In genomic region chr1:50603274-50604271, GRCh38 we compare ENCODE assay signal across 11 cellular contexts.
DNase-seq lines count a peak whose midpoint lies in the region; ATAC-seq and TF ChIP-seq lines count a peak whose summit lies in the region.
"Had no signal": no experiment of that assay in that cellular context is flagged by ENCODE, and none has a peak within 500 bp of the region (broad histone marks: within the 10 kb centered on the region; RNA-seq: fewer than 3 reads in every experiment).

No MANE protein-coding gene starts in this region.

- peak overlapping the region; percentile 31 for H3K4me3 Mint-ChIP-seq in MCF 10A (ENCODE audit: unreplicated experiment)
- H3K4me3 Mint-ChIP-seq in stimulated activated naive B cell treated with anti-CD40 and anti-IgM and Interleukin-4, amounts not matched to agents 10 μg/mL and 1 μg/mL and 100 μg/mL, for 72 hours, result no peak overlapping the region

- H3K27me3 Mint-ChIP-seq in MCF 10A (ENCODE audit: insufficient read depth, unreplicated experiment), result no peaks in the 10 kb centered on the region
- H3K27me3 Mint-ChIP-seq in stimulated activated naive B cell treated with anti-CD40 and anti-IgM and Interleukin-4, amounts not matched to agents 10 μg/mL and 1 μg/mL and 100 μg/mL, for 72 hours, result no peaks in the 10 kb centered on the region

- intact Hi-C loops in MCF 10A (cut with micrococcal nuclease), result no loop called here

- BruUV-seq in MCF 10A (replicated peaks; lab: Mats Ljungman, UMichigan), result TSS peak; percentile 90

- DNase-seq in NB4 (ENCODE audit: low read depth) (peak; percentile 52), MCF 10A (ENCODE audit: unreplicated experiment) (peak; percentile 82), skeletal muscle cell (ENCODE audit: low read depth) (peak; percentile 9), retina (no peak), AML-193 (lab: John Stamatoyannopoulos, UW) (no peak), MV-4-11 (lab: John Stamatoyannopoulos, UW) (no peak)
- no peak for DNase-seq in stimulated activated naive B cell treated with anti-CD40 and anti-IgM and Interleukin-4, amounts not matched to agents 10 μg/mL and 1 μg/mL and 100 μg/mL, for 72 hours
- DNase-seq: right cardiac atrium, SHP77 had no signal

- peak; percentile 50 for ATAC-seq in GM18502 (IDR thresholded peaks at IDR 0.05; ENCODE audit: poor library complexity, unreplicated experiment)
- no peak for ATAC-seq in stimulated activated naive B cell treated with anti-CD40 and anti-IgM and Interleukin-4, amounts not matched to agents 10 μg/mL and 1 μg/mL and 100 μg/mL, for 72 hours (replicated peaks)
- ATAC-seq: right cardiac atrium had no signal

- peak overlapping the region; percentile 93 for H3K27ac Mint-ChIP-seq in MCF 10A (ENCODE audit: low read depth, unreplicated experiment)
- H3K27ac Mint-ChIP-seq in stimulated activated naive B cell treated with anti-CD40 and anti-IgM and Interleukin-4, amounts not matched to agents 10 μg/mL and 1 μg/mL and 100 μg/mL, for 72 hours, result no peak overlapping the region

- POLR2A ChIA-PET in MCF 10A (lab: Yijun Ruan, JAX), result interaction anchor here (0.6 to 3.3 kb wide), 16 partner anchors 10 to 232 kb away, joined by 3 to 14 read pairs (median 3); no protein-coding TSS in a partner anchor

- H3K4me3 ChIP-seq in NB4 (ENCODE audit: low read depth, low read length) (no peak overlapping the region), skeletal muscle cell (ENCODE audit: low read depth, low read length) (no peak overlapping the region)
- H3K4me3 ChIP-seq: vagina had no signal

- CTCF ChIA-PET in MCF 10A (lab: Yijun Ruan, JAX), result interaction anchor here (0.6 to 6.1 kb wide), 16 partner anchors 9 to 1686 kb away, joined by 3 to 48 read pairs (median 4); no protein-coding TSS in a partner anchor

- H3K36me3 Mint-ChIP-seq in MCF 10A (ENCODE audit: insufficient read depth, unreplicated experiment), result peaks cover 5% of the 10 kb centered on the region
- H3K36me3 Mint-ChIP-seq in stimulated activated naive B cell treated with anti-CD40 and anti-IgM and Interleukin-4, amounts not matched to agents 10 μg/mL and 1 μg/mL and 100 μg/mL, for 72 hours, result peaks cover 0 to 3% of the 10 kb centered on the region in 2 donors

- no peak for TF ChIP-seq CTCF in NB4 (IDR thresholded peaks at IDR 0.05; ENCODE audit: low read depth, low read length)
- no peak for TF ChIP-seq CTCF in MCF 10A (IDR thresholded peaks at IDR 0.05; ENCODE audit: unreplicated experiment)

- no peaks in the 10 kb centered on the region for H3K9me3 Mint-ChIP-seq in MCF 10A (ENCODE audit: unreplicated experiment)
- H3K9me3 Mint-ChIP-seq in stimulated activated naive B cell treated with anti-CD40 and anti-IgM and Interleukin-4, amounts not matched to agents 10 μg/mL and 1 μg/mL and 100 μg/mL, for 72 hours, result no peaks in the 10 kb centered on the region

- no peak for TF ChIP-seq POLR2A in NB4 (IDR thresholded peaks at IDR 0.05; ENCODE audit: extremely low read depth, insufficient read length)

- peaks cover 19% of the 10 kb centered on the region for H3K4me1 Mint-ChIP-seq in MCF 10A (ENCODE audit: insufficient read depth, unreplicated experiment)
- no peaks in the 10 kb centered on the region for H3K4me1 Mint-ChIP-seq in stimulated activated naive B cell treated with anti-CD40 and anti-IgM and Interleukin-4, amounts not matched to agents 10 μg/mL and 1 μg/mL and 100 μg/mL, for 72 hours

Comparison
In these comparisons a context has a peak if more than half of its experiments do, and no peak if none do; other contexts are left out.
1. DNase-seq: peak in NB4 (single experiment), MCF 10A (single experiment) and skeletal muscle cell (single experiment); none in retina (single experiment), AML-193 (0 of 2), MV-4-11 (single experiment) and stimulated activated naive B cell treated with anti-CD40 and anti-IgM and Interleukin-4, amounts not matched to agents 10 μg/mL and 1 μg/mL and 100 μg/mL, for 72 hours (single experiment).